Comparison of ENCODE assay signal across 1 cellular context in genomic region chr15:80780416-80781221, GRCh38.
TF ChIP-seq lines count a peak whose summit lies in the region.

No MANE protein-coding gene starts in this region.

TF ChIP-seq in HepG2, 621 proteins besides CTCF, POLR2A, EP300 and RAD21 (continued from another document and continues in another):
- TF ChIP-seq FOXC1 (CRISPR knock-in tag; IDR thresholded peaks at IDR 0.05; ENCODE audit: borderline replicate concordance), result peak; percentile 73; the same call in 1 of the 2 replicates
- 0 out of 2 replicates have a peak, but pooled peaks have one; percentile 54 for TF ChIP-seq TP53 (CRISPR knock-in tag; conservative IDR thresholded peaks at IDR 0.05)
- TF ChIP-seq, protein P1, sequence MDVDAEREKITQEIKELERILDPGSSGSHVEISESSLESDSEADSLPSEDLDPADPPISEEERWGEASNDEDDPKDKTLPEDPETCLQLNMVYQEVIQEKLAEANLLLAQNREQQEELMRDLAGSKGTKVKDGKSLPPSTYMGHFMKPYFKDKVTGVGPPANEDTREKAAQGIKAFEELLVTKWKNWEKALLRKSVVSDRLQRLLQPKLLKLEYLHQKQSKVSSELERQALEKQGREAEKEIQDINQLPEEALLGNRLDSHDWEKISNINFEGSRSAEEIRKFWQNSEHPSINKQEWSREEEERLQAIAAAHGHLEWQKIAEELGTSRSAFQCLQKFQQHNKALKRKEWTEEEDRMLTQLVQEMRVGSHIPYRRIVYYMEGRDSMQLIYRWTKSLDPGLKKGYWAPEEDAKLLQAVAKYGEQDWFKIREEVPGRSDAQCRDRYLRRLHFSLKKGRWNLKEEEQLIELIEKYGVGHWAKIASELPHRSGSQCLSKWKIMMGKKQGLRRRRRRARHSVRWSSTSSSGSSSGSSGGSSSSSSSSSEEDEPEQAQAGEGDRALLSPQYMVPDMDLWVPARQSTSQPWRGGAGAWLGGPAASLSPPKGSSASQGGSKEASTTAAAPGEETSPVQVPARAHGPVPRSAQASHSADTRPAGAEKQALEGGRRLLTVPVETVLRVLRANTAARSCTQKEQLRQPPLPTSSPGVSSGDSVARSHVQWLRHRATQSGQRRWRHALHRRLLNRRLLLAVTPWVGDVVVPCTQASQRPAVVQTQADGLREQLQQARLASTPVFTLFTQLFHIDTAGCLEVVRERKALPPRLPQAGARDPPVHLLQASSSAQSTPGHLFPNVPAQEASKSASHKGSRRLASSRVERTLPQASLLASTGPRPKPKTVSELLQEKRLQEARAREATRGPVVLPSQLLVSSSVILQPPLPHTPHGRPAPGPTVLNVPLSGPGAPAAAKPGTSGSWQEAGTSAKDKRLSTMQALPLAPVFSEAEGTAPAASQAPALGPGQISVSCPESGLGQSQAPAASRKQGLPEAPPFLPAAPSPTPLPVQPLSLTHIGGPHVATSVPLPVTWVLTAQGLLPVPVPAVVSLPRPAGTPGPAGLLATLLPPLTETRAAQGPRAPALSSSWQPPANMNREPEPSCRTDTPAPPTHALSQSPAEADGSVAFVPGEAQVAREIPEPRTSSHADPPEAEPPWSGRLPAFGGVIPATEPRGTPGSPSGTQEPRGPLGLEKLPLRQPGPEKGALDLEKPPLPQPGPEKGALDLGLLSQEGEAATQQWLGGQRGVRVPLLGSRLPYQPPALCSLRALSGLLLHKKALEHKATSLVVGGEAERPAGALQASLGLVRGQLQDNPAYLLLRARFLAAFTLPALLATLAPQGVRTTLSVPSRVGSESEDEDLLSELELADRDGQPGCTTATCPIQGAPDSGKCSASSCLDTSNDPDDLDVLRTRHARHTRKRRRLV (CRISPR knock-in tag; IDR thresholded peaks at IDR 0.05), result no peak
- TF ChIP-seq ZNF382 (CRISPR knock-in tag; IDR thresholded peaks at IDR 0.05; ENCODE audit: borderline replicate concordance), result no peak
- TF ChIP-seq ZNF552 (CRISPR knock-in tag; IDR thresholded peaks at IDR 0.05; ENCODE audit: borderline replicate concordance), result no peak
- TF ChIP-seq ZNF180 (CRISPR knock-in tag; IDR thresholded peaks at IDR 0.05; ENCODE audit: borderline replicate concordance, low read depth), result peak; percentile 92; the same call in 1 of the 2 replicates
- TF ChIP-seq KIAA2018 (CRISPR knock-in tag; IDR thresholded peaks at IDR 0.05; ENCODE audit: borderline replicate concordance), result 0 out of 2 replicates have a peak, but pooled peaks have one; percentile 53
- TF ChIP-seq FOXK2 (IDR thresholded peaks at IDR 0.05), result no peak
- TF ChIP-seq ZNF12 (CRISPR knock-in tag; IDR thresholded peaks at IDR 0.05), result peak; percentile 76; the same call in 1 of the 2 replicates
- peak; percentile 73; the same call in 1 of the 2 replicates for TF ChIP-seq ONECUT2 (CRISPR knock-in tag; IDR thresholded peaks at IDR 0.05)
- peak; percentile 81; the same call in 1 of the 2 replicates for TF ChIP-seq KLF13 (CRISPR knock-in tag; IDR thresholded peaks at IDR 0.05)
- TF ChIP-seq ZBTB26 (CRISPR knock-in tag; IDR thresholded peaks at IDR 0.05; ENCODE audit: borderline replicate concordance), result peak; percentile 92
- TF ChIP-seq, protein P2, sequence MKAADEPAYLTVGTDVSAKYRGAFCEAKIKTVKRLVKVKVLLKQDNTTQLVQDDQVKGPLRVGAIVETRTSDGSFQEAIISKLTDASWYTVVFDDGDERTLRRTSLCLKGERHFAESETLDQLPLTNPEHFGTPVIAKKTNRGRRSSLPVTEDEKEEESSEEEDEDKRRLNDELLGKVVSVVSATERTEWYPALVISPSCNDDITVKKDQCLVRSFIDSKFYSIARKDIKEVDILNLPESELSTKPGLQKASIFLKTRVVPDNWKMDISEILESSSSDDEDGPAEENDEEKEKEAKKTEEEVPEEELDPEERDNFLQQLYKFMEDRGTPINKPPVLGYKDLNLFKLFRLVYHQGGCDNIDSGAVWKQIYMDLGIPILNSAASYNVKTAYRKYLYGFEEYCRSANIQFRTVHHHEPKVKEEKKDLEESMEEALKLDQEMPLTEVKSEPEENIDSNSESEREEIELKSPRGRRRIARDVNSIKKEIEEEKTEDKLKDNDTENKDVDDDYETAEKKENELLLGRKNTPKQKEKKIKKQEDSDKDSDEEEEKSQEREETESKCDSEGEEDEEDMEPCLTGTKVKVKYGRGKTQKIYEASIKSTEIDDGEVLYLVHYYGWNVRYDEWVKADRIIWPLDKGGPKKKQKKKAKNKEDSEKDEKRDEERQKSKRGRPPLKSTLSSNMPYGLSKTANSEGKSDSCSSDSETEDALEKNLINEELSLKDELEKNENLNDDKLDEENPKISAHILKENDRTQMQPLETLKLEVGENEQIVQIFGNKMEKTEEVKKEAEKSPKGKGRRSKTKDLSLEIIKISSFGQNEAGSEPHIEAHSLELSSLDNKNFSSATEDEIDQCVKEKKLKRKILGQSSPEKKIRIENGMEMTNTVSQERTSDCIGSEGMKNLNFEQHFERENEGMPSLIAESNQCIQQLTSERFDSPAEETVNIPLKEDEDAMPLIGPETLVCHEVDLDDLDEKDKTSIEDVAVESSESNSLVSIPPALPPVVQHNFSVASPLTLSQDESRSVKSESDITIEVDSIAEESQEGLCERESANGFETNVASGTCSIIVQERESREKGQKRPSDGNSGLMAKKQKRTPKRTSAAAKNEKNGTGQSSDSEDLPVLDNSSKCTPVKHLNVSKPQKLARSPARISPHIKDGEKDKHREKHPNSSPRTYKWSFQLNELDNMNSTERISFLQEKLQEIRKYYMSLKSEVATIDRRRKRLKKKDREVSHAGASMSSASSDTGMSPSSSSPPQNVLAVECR (CRISPR knock-in tag; IDR thresholded peaks at IDR 0.05; ENCODE audit: borderline replicate concordance), result peak; percentile 85
- 0 out of 2 replicates have a peak, but pooled peaks have one; percentile 38 for TF ChIP-seq ZNF143 (CRISPR knock-in tag; IDR thresholded peaks at IDR 0.05)
- TF ChIP-seq, protein P3, sequence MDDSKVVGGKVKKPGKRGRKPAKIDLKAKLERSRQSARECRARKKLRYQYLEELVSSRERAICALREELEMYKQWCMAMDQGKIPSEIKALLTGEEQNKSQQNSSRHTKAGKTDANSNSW (CRISPR knock-in tag; IDR thresholded peaks at IDR 0.05; ENCODE audit: borderline replicate concordance), result no peak
- TF ChIP-seq THAP7 (CRISPR knock-in tag; IDR thresholded peaks at IDR 0.05), result 0 out of 2 replicates have a peak, but pooled peaks have one; percentile 87
- no peak for TF ChIP-seq ZNF282 (IDR thresholded peaks at IDR 0.05; ENCODE audit: partially characterized antibody)
- TF ChIP-seq, protein P4, sequence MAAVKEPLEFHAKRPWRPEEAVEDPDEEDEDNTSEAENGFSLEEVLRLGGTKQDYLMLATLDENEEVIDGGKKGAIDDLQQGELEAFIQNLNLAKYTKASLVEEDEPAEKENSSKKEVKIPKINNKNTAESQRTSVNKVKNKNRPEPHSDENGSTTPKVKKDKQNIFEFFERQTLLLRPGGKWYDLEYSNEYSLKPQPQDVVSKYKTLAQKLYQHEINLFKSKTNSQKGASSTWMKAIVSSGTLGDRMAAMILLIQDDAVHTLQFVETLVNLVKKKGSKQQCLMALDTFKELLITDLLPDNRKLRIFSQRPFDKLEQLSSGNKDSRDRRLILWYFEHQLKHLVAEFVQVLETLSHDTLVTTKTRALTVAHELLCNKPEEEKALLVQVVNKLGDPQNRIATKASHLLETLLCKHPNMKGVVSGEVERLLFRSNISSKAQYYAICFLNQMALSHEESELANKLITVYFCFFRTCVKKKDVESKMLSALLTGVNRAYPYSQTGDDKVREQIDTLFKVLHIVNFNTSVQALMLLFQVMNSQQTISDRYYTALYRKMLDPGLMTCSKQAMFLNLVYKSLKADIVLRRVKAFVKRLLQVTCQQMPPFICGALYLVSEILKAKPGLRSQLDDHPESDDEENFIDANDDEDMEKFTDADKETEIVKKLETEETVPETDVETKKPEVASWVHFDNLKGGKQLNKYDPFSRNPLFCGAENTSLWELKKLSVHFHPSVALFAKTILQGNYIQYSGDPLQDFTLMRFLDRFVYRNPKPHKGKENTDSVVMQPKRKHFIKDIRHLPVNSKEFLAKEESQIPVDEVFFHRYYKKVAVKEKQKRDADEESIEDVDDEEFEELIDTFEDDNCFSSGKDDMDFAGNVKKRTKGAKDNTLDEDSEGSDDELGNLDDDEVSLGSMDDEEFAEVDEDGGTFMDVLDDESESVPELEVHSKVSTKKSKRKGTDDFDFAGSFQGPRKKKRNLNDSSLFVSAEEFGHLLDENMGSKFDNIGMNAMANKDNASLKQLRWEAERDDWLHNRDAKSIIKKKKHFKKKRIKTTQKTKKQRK (IDR thresholded peaks at IDR 0.05; ENCODE audit: low read length), result no peak
- no peak for TF ChIP-seq ZNF44 (CRISPR knock-in tag; IDR thresholded peaks at IDR 0.05)
- TF ChIP-seq ZFP36L2 (CRISPR knock-in tag; IDR thresholded peaks at IDR 0.05), result peak; percentile 96; the same call in 1 of the 2 replicates
- TF ChIP-seq, protein P5, sequence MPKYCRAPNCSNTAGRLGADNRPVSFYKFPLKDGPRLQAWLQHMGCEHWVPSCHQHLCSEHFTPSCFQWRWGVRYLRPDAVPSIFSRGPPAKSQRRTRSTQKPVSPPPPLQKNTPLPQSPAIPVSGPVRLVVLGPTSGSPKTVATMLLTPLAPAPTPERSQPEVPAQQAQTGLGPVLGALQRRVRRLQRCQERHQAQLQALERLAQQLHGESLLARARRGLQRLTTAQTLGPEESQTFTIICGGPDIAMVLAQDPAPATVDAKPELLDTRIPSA (CRISPR knock-in tag; IDR thresholded peaks at IDR 0.05; ENCODE audit: borderline replicate concordance), result 0 out of 2 replicates have a peak, but pooled peaks have one; percentile 56
- TF ChIP-seq, protein P6, sequence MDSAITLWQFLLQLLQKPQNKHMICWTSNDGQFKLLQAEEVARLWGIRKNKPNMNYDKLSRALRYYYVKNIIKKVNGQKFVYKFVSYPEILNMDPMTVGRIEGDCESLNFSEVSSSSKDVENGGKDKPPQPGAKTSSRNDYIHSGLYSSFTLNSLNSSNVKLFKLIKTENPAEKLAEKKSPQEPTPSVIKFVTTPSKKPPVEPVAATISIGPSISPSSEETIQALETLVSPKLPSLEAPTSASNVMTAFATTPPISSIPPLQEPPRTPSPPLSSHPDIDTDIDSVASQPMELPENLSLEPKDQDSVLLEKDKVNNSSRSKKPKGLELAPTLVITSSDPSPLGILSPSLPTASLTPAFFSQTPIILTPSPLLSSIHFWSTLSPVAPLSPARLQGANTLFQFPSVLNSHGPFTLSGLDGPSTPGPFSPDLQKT (CRISPR knock-in tag; IDR thresholded peaks at IDR 0.05; ENCODE audit: borderline replicate concordance), result 0 out of 2 replicates have a peak, but pooled peaks have one; percentile 82
- peak; percentile 98 for TF ChIP-seq ZNF790 (CRISPR knock-in tag; IDR thresholded peaks at IDR 0.05; ENCODE audit: borderline replicate concordance)
